In the genomic region with DNA sequence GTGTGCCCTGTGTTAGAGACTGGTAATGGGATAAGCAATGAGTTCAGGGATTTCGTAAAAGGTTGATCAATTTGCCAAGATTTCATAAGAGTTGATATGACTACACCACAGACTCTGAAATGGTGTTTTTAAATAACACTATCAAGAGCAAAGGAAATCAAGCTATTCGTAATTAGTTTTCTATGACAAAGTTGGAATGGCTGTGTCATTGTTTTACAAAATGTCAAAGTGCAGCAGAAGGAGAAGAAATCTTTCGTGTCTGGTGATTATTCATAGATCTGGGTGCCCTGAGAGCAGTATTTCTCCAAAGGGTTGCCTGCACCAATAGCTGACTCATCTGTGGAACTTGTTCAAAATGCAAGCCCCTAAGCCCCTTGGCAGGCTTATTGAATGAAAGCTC, we compare ENCODE assay signal across 10 cellular contexts.
DNase-seq lines count a peak whose midpoint lies in the region; ATAC-seq, FAIRE-seq and TF ChIP-seq lines count a peak whose summit lies in the region.
"Had no signal": no experiment of that assay in that cellular context is flagged by ENCODE, and none has a peak within 500 bp of the region (broad histone marks: within the 10 kb centered on the region; RNA-seq: fewer than 3 reads in every experiment).

No MANE protein-coding gene starts in this region.

- ATAC-seq in GM19025 (IDR thresholded peaks at IDR 0.05; ENCODE audit: low read depth, unreplicated experiment): peak; percentile 17

- TF ChIP-seq CTCF in osteoblast (IDR thresholded peaks at IDR 0.05; ENCODE audit: extremely low read depth, low read depth, low read length) (no peak), GM13976 (IDR thresholded peaks at IDR 0.05; ENCODE audit: borderline replicate concordance, control extremely low read depth, extremely low read depth, insufficient read depth, missing control alignments) (no peak), smooth muscle cell (IDR thresholded peaks at IDR 0.05; ENCODE audit: borderline replicate concordance, insufficient read depth, poor library complexity, severe bottlenecking) (no peak)

- WGBS in smooth muscle cell (ENCODE audit: low lambda C conversion rate): 64% methylated on average over 3 of the region's 3 CpGs

- H3K27me3 ChIP-seq in osteoblast (ENCODE audit: insufficient read depth, low read length): no peaks in the 10 kb centered on the region
- H3K27me3 ChIP-seq in smooth muscle cell (ENCODE audit: low read depth): no peaks in the 10 kb centered on the region

- in situ Hi-C loops in GM13976 (cut with MboI; ENCODE audit: low sequenced_read_pairs, unreplicated experiment): no loop called here

- no peak overlapping the region for H3K9ac ChIP-seq in smooth muscle cell (ENCODE audit: low read depth)

- H3K79me2 ChIP-seq in osteoblast (ENCODE audit: insufficient read depth, low read length) (no peaks in the 10 kb centered on the region), smooth muscle cell (ENCODE audit: low read depth) (no peaks in the 10 kb centered on the region)

- TF ChIP-seq POLR2A in H54 (IDR thresholded peaks at IDR 0.05; ENCODE audit: low read depth, low read length): no peak

- DNase-seq in H54 (ENCODE audit: insufficient read length, low spot score) (no peak), HS-5 (ENCODE audit: low read depth) (peak; percentile 60), osteoblast (ENCODE audit: insufficient read length, low spot score, missing footprints) (no peak), NAMALWA (ENCODE audit: low spot score) (no peak), GM13976 (ENCODE audit: low spot score) (no peak), NCI-H2029 treated with DMSO at 0.1 percent for 48 hours (lab: John Stamatoyannopoulos, UW) (no peak), smooth muscle cell (lab: John Stamatoyannopoulos, UW; ENCODE audit: unreplicated experiment) (no peak)
- DNase-seq: GF-D8 had no signal

- H3K9me3 ChIP-seq in osteoblast (ENCODE audit: low read depth, low read length) (no peaks in the 10 kb centered on the region), smooth muscle cell (replicated peaks; ENCODE audit: low read depth) (no peaks in the 10 kb centered on the region)
- H3K9me3 ChIP-seq: thoracic aorta had no signal

- H2AFZ ChIP-seq in osteoblast (ENCODE audit: low read length) (no peak overlapping the region), smooth muscle cell (ENCODE audit: low read depth) (no peak overlapping the region)

- H3K4me3 ChIP-seq in osteoblast (ENCODE audit: insufficient read depth, low read length) (no peak overlapping the region), smooth muscle cell (no peak overlapping the region)
- H3K4me3 ChIP-seq: thoracic aorta had no signal

- H3F3A ChIP-seq in smooth muscle cell (ENCODE audit: low read depth): no peaks in the 10 kb centered on the region

- H3K4me2 ChIP-seq in osteoblast (ENCODE audit: insufficient read depth, low read length) (peak overlapping the region; percentile 25), smooth muscle cell (no peak overlapping the region)

- H3K4me1 ChIP-seq in osteoblast (ENCODE audit: insufficient read depth, low read length) (peaks cover 31% of the 10 kb centered on the region), smooth muscle cell (ENCODE audit: low read depth) (no peaks in the 10 kb centered on the region)

- H3K27ac ChIP-seq in osteoblast (ENCODE audit: low read depth, low read length) (peak overlapping the region; percentile 0), smooth muscle cell (ENCODE audit: low read depth) (no peak overlapping the region)
- H3K27ac ChIP-seq: thoracic aorta had no signal

- no peaks in the 10 kb centered on the region for H3K36me3 ChIP-seq in osteoblast (ENCODE audit: insufficient read depth, low read length)
- no peaks in the 10 kb centered on the region for H3K36me3 ChIP-seq in smooth muscle cell (ENCODE audit: low read depth)
- H3K36me3 ChIP-seq: thoracic aorta had no signal

- H4K20me1 ChIP-seq in osteoblast (ENCODE audit: insufficient read depth, low read length): no peaks in the 10 kb centered on the region
- H4K20me1 ChIP-seq in smooth muscle cell (ENCODE audit: low read depth): no peaks in the 10 kb centered on the region

- FAIRE-seq in H54 (lab: Jason Lieb, UNC): peak; percentile 30
